8 cellular contexts compared by ENCODE assay signal in the genomic region with DNA sequence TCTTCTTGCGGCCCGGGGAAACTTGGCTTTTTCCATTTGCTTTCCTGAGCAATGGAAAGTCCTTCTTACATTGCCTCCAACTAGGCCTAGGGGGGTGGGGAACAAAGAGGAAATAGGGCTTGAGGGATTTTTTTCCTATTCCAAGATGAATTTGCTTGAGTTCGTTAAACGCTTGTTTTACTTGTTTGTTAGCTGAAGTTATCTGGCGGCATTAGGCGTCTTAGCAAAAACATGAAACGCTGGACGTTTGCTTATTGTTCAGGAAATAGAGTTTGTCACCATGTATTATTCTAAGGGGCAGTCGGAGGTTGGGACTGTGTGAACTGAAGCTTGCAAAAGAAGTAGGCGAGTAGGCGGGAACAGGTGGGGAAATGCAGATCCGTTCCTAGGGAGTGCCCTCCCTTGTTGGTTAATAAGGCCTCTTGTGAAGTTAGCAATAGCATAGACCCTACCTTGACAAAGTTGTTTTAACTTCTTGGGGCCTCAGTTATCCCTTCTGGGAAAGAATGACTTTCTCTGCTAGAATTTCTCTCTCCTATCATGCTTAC. TPM values are rescaled to one million over a fixed set of nuclear protein-coding genes. Genes with fewer than 3 reads are reported as not detected.
DNase-seq lines count a peak whose midpoint lies in the region; ATAC-seq and TF ChIP-seq lines count a peak whose summit lies in the region.

No MANE protein-coding gene starts in this region.

- intact Hi-C loops in left ventricle myocardium inferior (cut with micrococcal nuclease) (loop anchor here (10.0 kb wide), 1 partner anchor 98 kb away; no protein-coding TSS in a partner anchor), Right ventricle myocardium superior (cut with DNase I) (loop anchor here (10.0 kb wide), 1 partner anchor 128 kb away; no protein-coding TSS in a partner anchor), lower leg skin (cut with DNase I; ENCODE audit: low total_unique reads) (loop anchor here (10.0 kb wide), 1 partner anchor 98 kb away; no protein-coding TSS in a partner anchor), body of pancreas (cut with DNase I) (loop anchor here (10.0 kb wide), 1 partner anchor 278 kb away; no protein-coding TSS in a partner anchor)

- DNase-seq in left ventricle myocardium inferior (no peak), Right ventricle myocardium superior (no peak), adipocyte (ENCODE audit: low read depth) (no peak), lower leg skin (ENCODE audit: low spot score in 2 of 2) (no peak), SKM-1 treated with dmso at 0.1 percent for 144 hours (lab: John Stamatoyannopoulos, UW; ENCODE audit: unreplicated experiment) (no peak), body of pancreas (no peak)

- peak overlapping the region; percentile 76 for H3K27ac ChIP-seq in left ventricle myocardium inferior (replicated peaks)
- no peak overlapping the region for H3K27ac ChIP-seq in urinary bladder (ENCODE audit: low read depth)
- no peak overlapping the region for H3K27ac ChIP-seq in body of pancreas

- H3K36me3 ChIP-seq in left ventricle myocardium inferior: no peaks in the 10 kb centered on the region
- H3K36me3 ChIP-seq in adipocyte (ENCODE audit: control insufficient read depth, insufficient read depth, low read length, severe bottlenecking): peaks cover 12% of the 10 kb centered on the region
- no peaks in the 10 kb centered on the region for H3K36me3 ChIP-seq in urinary bladder (ENCODE audit: insufficient read depth)
- no peaks in the 10 kb centered on the region for H3K36me3 ChIP-seq in body of pancreas (replicated peaks in 1 of 2; ENCODE audit: insufficient read depth in 1 of 2, low read depth in 2 of 2)

- H3K9me3 ChIP-seq in left ventricle myocardium inferior (replicated peaks) (no peaks in the 10 kb centered on the region), adipocyte (ENCODE audit: control insufficient read depth, low read length) (no peaks in the 10 kb centered on the region), body of pancreas (no peaks in the 10 kb centered on the region)

- H3K27me3 ChIP-seq in left ventricle myocardium inferior (ENCODE audit: low read depth): peaks cover 95% of the 10 kb centered on the region
- no peaks in the 10 kb centered on the region for H3K27me3 ChIP-seq in adipocyte (replicated peaks; ENCODE audit: control insufficient read depth, insufficient read depth, low read length)
- no peaks in the 10 kb centered on the region for H3K27me3 ChIP-seq in body of pancreas

- H3K4me3 ChIP-seq in left ventricle myocardium inferior: peak overlapping the region; percentile 75
- H3K4me3 ChIP-seq in adipocyte (ENCODE audit: low read length): peak overlapping the region; percentile 85
- peak overlapping the region; percentile 63 for H3K4me3 ChIP-seq in lower leg skin (ENCODE audit: low read depth, poor library complexity, severe bottlenecking)
- H3K4me3 ChIP-seq in urinary bladder (ENCODE audit: low read depth, low read length): peak overlapping the region; percentile 89
- H3K4me3 ChIP-seq in body of pancreas: no peak overlapping the region

- H3K4me1 ChIP-seq in left ventricle myocardium inferior (peaks cover 55% of the 10 kb centered on the region), adipocyte (ENCODE audit: control insufficient read depth, insufficient read depth, low read length) (peaks cover 50% of the 10 kb centered on the region), urinary bladder (ENCODE audit: insufficient read depth) (no peaks in the 10 kb centered on the region), body of pancreas (peaks cover 54% of the 10 kb centered on the region)

- peak overlapping the region; percentile 93 for H3K9ac ChIP-seq in adipocyte (ENCODE audit: low read length)

- TF ChIP-seq POLR2A in lower leg skin (IDR thresholded peaks at IDR 0.05) (no peak), body of pancreas (IDR thresholded peaks at IDR 0.05) (no peak)

- ATAC-seq in Right ventricle myocardium superior (ENCODE audit: poor library complexity) (no peak), HG02852 (IDR thresholded peaks at IDR 0.05; ENCODE audit: unreplicated experiment) (no peak), body of pancreas (no peak)

- TF ChIP-seq CTCF in left ventricle myocardium inferior (IDR thresholded peaks at IDR 0.05; ENCODE audit: borderline replicate concordance): no peak
- TF ChIP-seq CTCF in lower leg skin (IDR thresholded peaks at IDR 0.05): no peak
- TF ChIP-seq CTCF in body of pancreas (IDR thresholded peaks at IDR 0.05): no peak

- WGBS in lower leg skin, 2 donors: 14 to 24% methylated on average over 12 of the region's 12 CpGs
- 42% methylated on average over 12 of the region's 12 CpGs for WGBS in urinary bladder
- 59 to 74% methylated on average over 10 to 12 of the region's 12 CpGs for WGBS in body of pancreas, 2 donors

RNA-seq across cellular contexts. Expression of gene CABLES1, which starts 1.9 kb away (rescaled TPM):
- total RNA-seq in left ventricle myocardium inferior (2.7 TPM), Right ventricle myocardium superior (3.3 TPM), lower leg skin (10 to 100 TPM; 15.0 to 52.5 (median 27.5) TPM), urinary bladder (14.6 TPM), body of pancreas (10 to 100 TPM in 1 of 2 donors, 1 to 10 TPM in 1; 4.2 to 11.9 TPM)
- polyA plus RNA-seq in urinary bladder: 4.5 TPM

Comparison
In these comparisons a context has a peak if more than half of its experiments do, and no peak if none do; other contexts are left out.
1. H3K4me3 ChIP-seq: peak in left ventricle myocardium inferior (single experiment), adipocyte (single experiment), lower leg skin (single experiment) and urinary bladder (single experiment); none in body of pancreas (0 of 2).